21 cellular contexts compared by ENCODE assay signal in the genomic region with DNA sequence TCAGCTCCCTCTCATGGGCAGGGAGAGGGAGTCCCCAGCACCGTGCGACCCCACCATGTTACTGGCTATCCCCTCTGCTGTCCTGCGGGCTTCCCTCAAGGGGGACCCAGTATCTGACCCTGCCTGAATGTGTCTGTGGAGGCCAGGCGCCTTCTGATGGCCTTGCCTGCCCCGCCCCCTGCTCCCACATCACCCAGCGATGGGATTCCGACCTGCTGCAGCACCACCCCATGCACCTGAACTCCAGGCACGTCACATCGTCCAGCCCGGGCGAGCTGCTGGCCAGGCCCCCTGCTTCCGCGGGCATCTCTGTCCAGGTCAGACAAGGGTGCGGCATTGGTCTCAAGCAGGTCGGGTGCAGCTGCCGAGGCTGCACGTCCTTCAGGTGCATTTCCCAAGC. TPM values are rescaled to one million over a fixed set of nuclear protein-coding genes. Genes with fewer than 3 reads are reported as not detected.
DNase-seq lines count a peak whose midpoint lies in the region; ATAC-seq and TF ChIP-seq lines count a peak whose summit lies in the region.
"Had no signal": no experiment of that assay in that cellular context is flagged by ENCODE, and none has a peak within 500 bp of the region (broad histone marks: within the 10 kb centered on the region; RNA-seq: fewer than 3 reads in every experiment).

No MANE protein-coding gene starts in this region.

- H4K91ac ChIP-seq in neuronal stem cell (ENCODE audit: low read depth, low read length, poor library complexity): no peak overlapping the region

- H3K9me3 Mint-ChIP-seq in activated naive CD8-positive, alpha-beta T cell treated with anti-CD3 and anti-CD28 coated beads, Interleukin-2, amount 10 ng/mL, durations not matched to agents 7 days and 5 days: no peaks in the 10 kb centered on the region
- no peaks in the 10 kb centered on the region for H3K9me3 Mint-ChIP-seq in activated naive CD8-positive, alpha-beta T cell treated with anti-CD3 and anti-CD28 coated beads, Interleukin-2, amount 50 U/mL, for 24 hours

- no peaks in the 10 kb centered on the region for H3K79me2 ChIP-seq in hepatocyte

- TF ChIP-seq CTCF in tibial artery (IDR thresholded peaks at IDR 0.05) (no peak), hepatocyte (IDR thresholded peaks at IDR 0.05; ENCODE audit: poor library complexity) (no peak)

- H3K27ac Mint-ChIP-seq in activated naive CD8-positive, alpha-beta T cell treated with anti-CD3 and anti-CD28 coated beads, Interleukin-2, amount 10 ng/mL, durations not matched to agents 7 days and 5 days: no peak overlapping the region
- no peak overlapping the region for H3K27ac Mint-ChIP-seq in activated naive CD8-positive, alpha-beta T cell treated with anti-CD3 and anti-CD28 coated beads, Interleukin-2, amount 50 U/mL, for 24 hours
- H3K27ac Mint-ChIP-seq: B cell had no signal

- H3K36me3 Mint-ChIP-seq in activated naive CD8-positive, alpha-beta T cell treated with anti-CD3 and anti-CD28 coated beads, Interleukin-2, amount 10 ng/mL, durations not matched to agents 7 days and 5 days: no peaks in the 10 kb centered on the region
- no peaks in the 10 kb centered on the region for H3K36me3 Mint-ChIP-seq in activated naive CD8-positive, alpha-beta T cell treated with anti-CD3 and anti-CD28 coated beads, Interleukin-2, amount 50 U/mL, for 24 hours (ENCODE audit: low read depth)

- peak overlapping the region; percentile 73 for H3K23ac ChIP-seq in neuronal stem cell (ENCODE audit: low read depth, low read length, poor library complexity)

- H3K27me3 ChIP-seq in H7 (ENCODE audit: control insufficient read depth, insufficient read depth, low read length) (no peaks in the 10 kb centered on the region), neuronal stem cell (ENCODE audit: control insufficient read depth in 3 of 3, insufficient read depth in 3 of 3, low read depth in 1 of 3, low read length in 3 of 3) (no peaks in the 10 kb centered on the region), tibial artery (no peaks in the 10 kb centered on the region), hepatocyte (no peaks in the 10 kb centered on the region)

- no CpG with 5 or more reads among the region's 17 CpGs for WGBS in neuronal stem cell (ENCODE audit: extremely low coverage in 2 of 2, insufficient read length in 2 of 2, insufficient replicate concordance in 1 of 2), 2 donors
- WGBS in hepatocyte (ENCODE audit: low lambda C conversion rate, missing lambda C conversion rate): 93% methylated on average over 17 of the region's 17 CpGs

- H2AFZ ChIP-seq in neuronal stem cell (ENCODE audit: low read length): no peak overlapping the region
- H2AFZ ChIP-seq in hepatocyte: no peak overlapping the region
- H2AFZ ChIP-seq: PC-9 had no signal

- peak overlapping the region; percentile 58 for H2BK12ac ChIP-seq in neuronal stem cell (ENCODE audit: low read length)

- no peak overlapping the region for H3K4me3 Mint-ChIP-seq in activated naive CD8-positive, alpha-beta T cell treated with anti-CD3 and anti-CD28 coated beads, Interleukin-2, amount 10 ng/mL, durations not matched to agents 7 days and 5 days
- no peak overlapping the region for H3K4me3 Mint-ChIP-seq in activated naive CD8-positive, alpha-beta T cell treated with anti-CD3 and anti-CD28 coated beads, Interleukin-2, amount 50 U/mL, for 24 hours
- H3K4me3 Mint-ChIP-seq: B cell had no signal

- no peak overlapping the region for H3K4me2 ChIP-seq in neuronal stem cell (ENCODE audit: insufficient read depth, low read length, poor library complexity, severe bottlenecking)
- H3K4me2 ChIP-seq in hepatocyte: no peak overlapping the region
- H3K4me2 ChIP-seq: PC-9 had no signal

- peak overlapping the region; percentile 77 for H3K9ac ChIP-seq in neuronal stem cell (ENCODE audit: low read depth, low read length, poor library complexity)

- peak overlapping the region; percentile 38 for H3K18ac ChIP-seq in neuronal stem cell (ENCODE audit: low read length)

- no peaks in the 10 kb centered on the region for H3K36me3 ChIP-seq in H7 (replicated peaks; ENCODE audit: control insufficient read depth, insufficient read depth, low read length)
- peaks cover 0 to 51% of the 10 kb centered on the region in 2 donors for H3K36me3 ChIP-seq in neuronal stem cell (replicated peaks in 1 of 2; ENCODE audit: control insufficient read depth in 2 of 2, insufficient read depth in 2 of 2, low read length in 2 of 2)
- H3K36me3 ChIP-seq in tibial artery: peaks cover 0 to 52% (median 6%) of the 10 kb centered on the region in 3 donors
- H3K36me3 ChIP-seq in hepatocyte (replicated peaks; ENCODE audit: insufficient read depth, low read depth): no peaks in the 10 kb centered on the region

- H3K79me1 ChIP-seq in neuronal stem cell (ENCODE audit: low read depth, low read length): no peaks in the 10 kb centered on the region

- peak overlapping the region; percentile 37 for H2AK5ac ChIP-seq in neuronal stem cell (ENCODE audit: low read depth, low read length)

- no peaks in the 10 kb centered on the region for H4K20me1 ChIP-seq in hepatocyte (ENCODE audit: insufficient read depth, poor library complexity, severe bottlenecking)

- H3K27ac ChIP-seq in neuronal stem cell (replicated peaks; ENCODE audit: low read length): no peak overlapping the region
- no peak overlapping the region for H3K27ac ChIP-seq in tibial artery
- no peak overlapping the region for H3K27ac ChIP-seq in hepatocyte
- H3K27ac ChIP-seq: 22Rv1, C4-2B, PC-9 had no signal

- peak overlapping the region; percentile 98 for H4K8ac ChIP-seq in neuronal stem cell (ENCODE audit: low read depth, low read length)

- no peak overlapping the region for H3K4me3 ChIP-seq in H7 (ENCODE audit: insufficient read depth, low read depth, low read length)
- no peak overlapping the region for H3K4me3 ChIP-seq in neuronal stem cell (ENCODE audit: low read length in 2 of 2)
- no peak overlapping the region for H3K4me3 ChIP-seq in tibial artery
- no peak overlapping the region for H3K4me3 ChIP-seq in hepatocyte
- H3K4me3 ChIP-seq: PC-9 had no signal

- no peaks in the 10 kb centered on the region for H3K9me2 ChIP-seq in hepatocyte (replicated peaks; ENCODE audit: insufficient read depth)

- peak overlapping the region; percentile 58 for H2BK15ac ChIP-seq in neuronal stem cell (ENCODE audit: low read length)

- peak overlapping the region; percentile 37 for H3K4ac ChIP-seq in neuronal stem cell (ENCODE audit: low read length)

- no peak overlapping the region for H2BK120ac ChIP-seq in neuronal stem cell (ENCODE audit: low read depth, low read length)

- no peak for ATAC-seq in activated naive CD8-positive, alpha-beta T cell treated with anti-CD3 and anti-CD28 coated beads, Interleukin-2, amount 10 ng/mL, durations not matched to agents 7 days and 5 days (ENCODE audit: low read depth)
- ATAC-seq in activated naive CD8-positive, alpha-beta T cell treated with anti-CD3 and anti-CD28 coated beads, Interleukin-2, amount 50 U/mL, for 24 hours: no peak
- no peak for ATAC-seq in HG02678 (IDR thresholded peaks at IDR 0.05; ENCODE audit: unreplicated experiment)

- DNase-seq in activated naive CD8-positive, alpha-beta T cell treated with anti-CD3 and anti-CD28 coated beads, Interleukin-2, amount 10 ng/mL, durations not matched to agents 7 days and 5 days: peak; percentile 14
- DNase-seq in activated naive CD8-positive, alpha-beta T cell treated with anti-CD3 and anti-CD28 coated beads, Interleukin-2, amount 50 U/mL, for 24 hours: no peak
- peak; percentile 56 for DNase-seq in H7
- DNase-seq in neuronal stem cell (ENCODE audit: low spot score): no peak
- DNase-seq in tibial artery: peak; percentile 7 to 60
- DNase-seq in hepatocyte (ENCODE audit: low spot score): no peak
- no peak for DNase-seq in GDM1 (lab: John Stamatoyannopoulos, UW)
- DNase-seq: Calu3, DMS79 treated with DMSO at 0.1 percent for 48 hours, KBM-7, MV-4-11, NCI-H2029, NCI-H446, NCI-H526, PC-9, RPMI8226, SHP77 had no signal

- intact Hi-C loops in tibial artery (cut with DNase I; ENCODE audit: low total_unique reads): loop anchor here (10.0 kb wide), 1 partner anchor 46 kb away; the partner anchor contains the start of gene STK32C

- H3K14ac ChIP-seq in neuronal stem cell (ENCODE audit: low read length): peak overlapping the region; percentile 85

- H3K4me1 ChIP-seq in neuronal stem cell (ENCODE audit: control insufficient read depth in 2 of 2, insufficient read depth in 1 of 2, low read depth in 1 of 2, low read length in 2 of 2) (no peaks in the 10 kb centered on the region), tibial artery (no peaks in the 10 kb centered on the region), hepatocyte (ENCODE audit: insufficient read depth) (no peaks in the 10 kb centered on the region)

- H3K9me3 ChIP-seq in neuronal stem cell (replicated peaks in 1 of 2; ENCODE audit: control insufficient read depth in 2 of 2, insufficient read depth in 1 of 2, low read depth in 1 of 2, low read length in 2 of 2) (no peaks in the 10 kb centered on the region), tibial artery (no peaks in the 10 kb centered on the region), hepatocyte (ENCODE audit: low read depth) (no peaks in the 10 kb centered on the region)

- H2BK5ac ChIP-seq in neuronal stem cell (ENCODE audit: low read length): no peak overlapping the region

- H3K27me3 Mint-ChIP-seq in activated naive CD8-positive, alpha-beta T cell treated with anti-CD3 and anti-CD28 coated beads, Interleukin-2, amount 10 ng/mL, durations not matched to agents 7 days and 5 days: no peaks in the 10 kb centered on the region
- H3K27me3 Mint-ChIP-seq in activated naive CD8-positive, alpha-beta T cell treated with anti-CD3 and anti-CD28 coated beads, Interleukin-2, amount 50 U/mL, for 24 hours: no peaks in the 10 kb centered on the region
- H3K27me3 Mint-ChIP-seq: B cell had no signal

- POLR2A ChIA-PET in activated naive CD8-positive, alpha-beta T cell treated with anti-CD3 and anti-CD28 coated beads, Interleukin-2, amount 10 ng/mL, durations not matched to agents 7 days and 5 days (lab: Charles Lee): no interaction called here

- peaks cover 2% of the 10 kb centered on the region for H3K4me1 Mint-ChIP-seq in activated naive CD8-positive, alpha-beta T cell treated with anti-CD3 and anti-CD28 coated beads, Interleukin-2, amount 10 ng/mL, durations not matched to agents 7 days and 5 days
- no peaks in the 10 kb centered on the region for H3K4me1 Mint-ChIP-seq in activated naive CD8-positive, alpha-beta T cell treated with anti-CD3 and anti-CD28 coated beads, Interleukin-2, amount 50 U/mL, for 24 hours

RNA-seq across cellular contexts. Expression of gene LRRC27, which starts 19.0 kb away (rescaled TPM):
- total RNA-seq in activated naive CD8-positive, alpha-beta T cell treated with anti-CD3 and anti-CD28 coated beads, Interleukin-2, amount 10 ng/mL, durations not matched to agents 7 days and 5 days: 1 to 10 TPM; 4.7 to 6.3 TPM
- total RNA-seq in H7 (2014; rRNA removed; shearing (Covaris generic)): 4.0 and 5.7 TPM in 2 replicates
- polyA plus RNA-seq in neuronal stem cell (2013, experiment 1 of 2): 12.6 TPM
- polyA plus RNA-seq in neuronal stem cell (2013, experiment 2 of 2): 11.2 TPM
- total RNA-seq in hepatocyte: 6.8 and 8.3 TPM in 2 replicates
- polyA plus RNA-seq in hepatocyte: 7.5 and 7.9 TPM in 2 replicates

RNA-seq across cellular contexts. Expression of gene STK32C, which starts 43.2 kb away (rescaled TPM):
- total RNA-seq in activated naive CD8-positive, alpha-beta T cell treated with anti-CD3 and anti-CD28 coated beads, Interleukin-2, amount 10 ng/mL, durations not matched to agents 7 days and 5 days: 10 to 100 TPM; 12.5 TPM
- total RNA-seq in H7 (2014; rRNA removed; shearing (Covaris generic)): 24.9 and 31.4 TPM in 2 replicates
- 20.6 TPM for polyA plus RNA-seq in neuronal stem cell (2013, experiment 1 of 2)
- 21.2 TPM for polyA plus RNA-seq in neuronal stem cell (2013, experiment 2 of 2)
- 4.8 and 7.9 TPM in 2 replicates for total RNA-seq in hepatocyte
- polyA plus RNA-seq in hepatocyte: 9.6 and 12.2 TPM in 2 replicates

RNA-seq across cellular contexts. Expression of gene PWWP2B, which starts 46.1 kb away (rescaled TPM):
- total RNA-seq in activated naive CD8-positive, alpha-beta T cell treated with anti-CD3 and anti-CD28 coated beads, Interleukin-2, amount 10 ng/mL, durations not matched to agents 7 days and 5 days: 10 to 100 TPM; 16.6 to 17.1 TPM
- 14.3 and 15.3 TPM in 2 replicates for total RNA-seq in H7 (2014; rRNA removed; shearing (Covaris generic))
- polyA plus RNA-seq in neuronal stem cell (2013, experiment 1 of 2): 2.1 TPM
- polyA plus RNA-seq in neuronal stem cell (2013, experiment 2 of 2): 2.0 TPM
- total RNA-seq in hepatocyte: 15.1 and 18.0 TPM in 2 replicates
- polyA plus RNA-seq in hepatocyte: 10.7 and 12.7 TPM in 2 replicates

Comparison
In these comparisons a context has a peak if more than half of its experiments do, and no peak if none do; other contexts are left out.
1. DNase-seq: peak in activated naive CD8-positive, alpha-beta T cell treated with anti-CD3 and anti-CD28 coated beads, Interleukin-2, amount 10 ng/mL, durations not matched to agents 7 days and 5 days (single experiment), H7 (single experiment) and tibial artery (2 of 2); none in activated naive CD8-positive, alpha-beta T cell treated with anti-CD3 and anti-CD28 coated beads, Interleukin-2, amount 50 U/mL, for 24 hours (single experiment), neuronal stem cell (single experiment), hepatocyte (single experiment) and GDM1 (single experiment).